ENCODE assay signal across 15 cellular contexts in the genomic region with DNA sequence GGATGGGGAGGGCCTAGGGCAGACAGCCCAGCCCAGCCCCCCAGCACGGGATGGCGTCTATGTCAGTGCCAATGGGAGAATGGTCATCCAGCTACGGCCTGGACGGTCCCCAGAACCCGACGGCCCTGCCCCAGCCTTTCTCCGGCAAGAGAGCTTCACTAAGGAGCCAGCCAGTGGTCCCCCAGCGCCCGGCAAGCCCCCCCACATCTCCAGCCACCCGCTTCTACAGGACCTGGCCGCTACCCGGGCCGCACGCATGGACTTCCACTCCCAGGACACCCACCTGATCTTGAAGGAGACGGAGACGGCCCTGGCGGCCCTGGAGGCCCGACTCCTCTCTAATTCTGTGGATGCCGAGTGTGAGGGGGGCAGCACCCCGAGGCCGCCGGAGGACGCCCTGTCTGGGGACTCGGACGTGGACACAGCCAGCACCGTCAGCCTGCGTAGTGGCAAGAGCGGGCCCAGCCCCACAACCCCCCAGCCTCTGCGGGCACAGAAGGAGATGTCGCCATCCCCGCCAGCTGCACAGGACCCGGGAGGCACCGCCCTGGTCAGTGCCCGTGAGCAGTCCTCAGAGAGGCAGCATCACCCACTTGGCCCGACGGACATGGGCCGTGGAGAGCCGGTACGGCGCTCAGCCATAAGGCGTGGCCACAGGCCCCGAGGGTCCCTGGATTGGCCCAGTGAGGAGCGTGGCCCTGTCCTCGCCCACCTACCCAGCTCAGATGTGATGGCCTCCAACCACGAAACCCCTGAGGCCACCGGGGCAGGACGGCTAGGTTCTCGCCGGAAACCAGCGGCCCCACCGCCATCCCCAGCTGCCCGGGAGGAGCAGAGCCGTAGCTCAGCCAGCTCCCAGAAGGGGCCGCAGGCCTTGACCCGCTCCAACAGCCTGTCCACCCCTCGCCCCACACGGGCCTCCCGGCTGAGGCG. TPM values are rescaled to one million over a fixed set of nuclear protein-coding genes. Genes with fewer than 3 reads are reported as not detected.
DNase-seq lines count a peak whose midpoint lies in the region; FAIRE-seq and TF ChIP-seq lines count a peak whose summit lies in the region.
"Had no signal": no experiment of that assay in that cellular context is flagged by ENCODE, and none has a peak within 500 bp of the region (broad histone marks: within the 10 kb centered on the region; RNA-seq: fewer than 3 reads in every experiment).

No MANE protein-coding gene starts in this region.

- peaks cover 10% of the 10 kb centered on the region for H3K4me1 Mint-ChIP-seq in nephron progenitor cell

- no peak overlapping the region for H3K4me3 ChIP-seq in BE2C (ENCODE audit: low read depth, low read length)
- no peak overlapping the region for H3K4me3 ChIP-seq in GM06990 (replicated peaks; ENCODE audit: low read depth, low read length)
- no peak overlapping the region for H3K4me3 ChIP-seq in endothelial cell of umbilical vein (replicated peaks in 1 of 3; ENCODE audit: insufficient read depth in 1 of 3, low read depth in 1 of 3, low read length in 3 of 3)
- H3K4me3 ChIP-seq in trophoblast cell (ENCODE audit: low read depth, low read length) = no peak overlapping the region
- H3K4me3 ChIP-seq: esophagus muscularis mucosa, SK-N-MC, skin epidermis, suprapubic skin had no signal

- H3K27me3 ChIP-seq in BE2C (no peaks in the 10 kb centered on the region), GM06990 (replicated peaks; ENCODE audit: control insufficient read depth, insufficient read depth, low read length) (no peaks in the 10 kb centered on the region; the same call in 1 of the 2 replicates), endothelial cell of umbilical vein (ENCODE audit: control insufficient read depth in 2 of 2, insufficient read depth in 2 of 2, low read length in 2 of 2) (no peaks in the 10 kb centered on the region), trophoblast cell (ENCODE audit: insufficient read depth, low read length) (no peaks in the 10 kb centered on the region)
- H3K27me3 ChIP-seq: esophagus muscularis mucosa, suprapubic skin had no signal

- FAIRE-seq in endothelial cell of umbilical vein (lab: Jason Lieb, UNC) = no peak

- H2AK5ac ChIP-seq in trophoblast cell (ENCODE audit: low read length) = no peak overlapping the region

- H2BK120ac ChIP-seq in trophoblast cell (ENCODE audit: insufficient read depth, low read length, poor library complexity) = no peak overlapping the region

- H3K4me3 Mint-ChIP-seq in nephron progenitor cell = no peak overlapping the region

- DNase-seq in BE2C (peak; percentile 11), GM06990 (ENCODE audit: extremely low read depth, insufficient read length) (peak; percentile 6), endothelial cell of umbilical vein (ENCODE audit: low read depth, low spot score) (no peak), trophoblast cell (no peak), CD1c-positive myeloid dendritic cell (ENCODE audit: extremely low spot score) (no peak), NOMO-1 (lab: John Stamatoyannopoulos, UW; ENCODE audit: unreplicated experiment in 2 of 2) (no peak), nephron progenitor cell (no peak)
- DNase-seq: MM.1S, NCI-H146, NCI-H2171 treated with DMSO at 0.1 percent for 48 hours had no signal

- no peak overlapping the region for H3K27ac Mint-ChIP-seq in nephron progenitor cell

- no peak for TF ChIP-seq POLR2A in endothelial cell of umbilical vein (IDR thresholded peaks at IDR 0.05; ENCODE audit: low read depth, low read length)

- H3K9me3 ChIP-seq in BE2C (no peaks in the 10 kb centered on the region), endothelial cell of umbilical vein (replicated peaks; ENCODE audit: control insufficient read depth, insufficient read depth, low read length) (no peaks in the 10 kb centered on the region), trophoblast cell (ENCODE audit: insufficient read depth, low read depth, low read length) (peaks cover 2% of the 10 kb centered on the region)
- H3K9me3 ChIP-seq: esophagus muscularis mucosa, suprapubic skin had no signal

- no peak overlapping the region for H4K8ac ChIP-seq in trophoblast cell (ENCODE audit: low read depth, low read length)

- H2BK12ac ChIP-seq in trophoblast cell (ENCODE audit: low read length) = no peak overlapping the region

- H3K27ac ChIP-seq in endothelial cell of umbilical vein (ENCODE audit: insufficient read depth, low read depth, low read length) (no peak overlapping the region), trophoblast cell (ENCODE audit: low read depth, low read length) (no peak overlapping the region)
- H3K27ac ChIP-seq: esophagus muscularis mucosa, SK-N-MC, skin epidermis, suprapubic skin had no signal

- H3K4me2 ChIP-seq in endothelial cell of umbilical vein (ENCODE audit: insufficient read depth, low read length) (no peak overlapping the region), trophoblast cell (ENCODE audit: low read length) (no peak overlapping the region)

- H2BK5ac ChIP-seq in trophoblast cell (ENCODE audit: low read depth, low read length, poor library complexity) = no peak overlapping the region

- H3K79me1 ChIP-seq in trophoblast cell (ENCODE audit: low read length) = no peaks in the 10 kb centered on the region

- H3K18ac ChIP-seq in trophoblast cell (ENCODE audit: low read length) = no peak overlapping the region

- H4K91ac ChIP-seq in trophoblast cell (ENCODE audit: low read depth, low read length) = no peak overlapping the region

- H3K4ac ChIP-seq in trophoblast cell (ENCODE audit: low read depth, low read length) = no peak overlapping the region

- CTCF ChIA-PET in endothelial cell of umbilical vein (lab: Charles Lee) = no interaction called here

- no peaks in the 10 kb centered on the region for H3K27me3 Mint-ChIP-seq in nephron progenitor cell (ENCODE audit: low read depth, poor library complexity)

- H4K20me1 ChIP-seq in endothelial cell of umbilical vein (replicated peaks; ENCODE audit: control insufficient read depth, extremely low read depth, insufficient read depth, low read length) = no peaks in the 10 kb centered on the region

- H3K36me3 ChIP-seq in BE2C (no peaks in the 10 kb centered on the region), GM06990 (ENCODE audit: control insufficient read depth, insufficient read depth, low read length) (no peaks in the 10 kb centered on the region), endothelial cell of umbilical vein (ENCODE audit: control insufficient read depth in 2 of 2, extremely low read depth in 1 of 2, insufficient read depth in 2 of 2, low read length in 2 of 2) (peaks cover 3 to 22% of the 10 kb centered on the region in 2 experiments), trophoblast cell (ENCODE audit: control insufficient read depth in 1 of 2, insufficient read depth in 2 of 2, low read length in 2 of 2) (peaks cover 62 to 64% of the 10 kb centered on the region in 2 experiments)

- BruUV-seq in endothelial cell of umbilical vein (replicated peaks; lab: Mats Ljungman, UMichigan) = TSS peak; percentile 43

- H3K79me2 ChIP-seq in endothelial cell of umbilical vein (ENCODE audit: control insufficient read depth, insufficient read depth, low read length) (no peaks in the 10 kb centered on the region), trophoblast cell (ENCODE audit: control insufficient read depth, insufficient read depth, low read length, poor library complexity) (no peaks in the 10 kb centered on the region)

- peaks cover 9% of the 10 kb centered on the region for H3K4me1 ChIP-seq in BE2C
- H3K4me1 ChIP-seq in endothelial cell of umbilical vein (ENCODE audit: control insufficient read depth, extremely low read depth, insufficient read depth, low read length) = no peaks in the 10 kb centered on the region
- H3K4me1 ChIP-seq in trophoblast cell (ENCODE audit: control insufficient read depth in 1 of 2, insufficient read depth in 2 of 2, low read length in 2 of 2) = peaks cover 0 to 3% of the 10 kb centered on the region in 2 experiments
- H3K4me1 ChIP-seq: esophagus muscularis mucosa had no signal

- peak overlapping the region; percentile 32 for H4K12ac ChIP-seq in trophoblast cell (ENCODE audit: low read depth, low read length)

- intact Hi-C loops in endothelial cell of umbilical vein (cut with micrococcal nuclease) = no loop called here

- POLR2A ChIA-PET in endothelial cell of umbilical vein (lab: Charles Lee) = no interaction called here

- H2AFZ ChIP-seq in endothelial cell of umbilical vein (ENCODE audit: low read depth, low read length) (no peak overlapping the region), trophoblast cell (ENCODE audit: insufficient read depth, low read length, poor library complexity) (no peak overlapping the region)

- no peaks in the 10 kb centered on the region for H3K9me1 ChIP-seq in endothelial cell of umbilical vein (replicated peaks; ENCODE audit: control insufficient read depth, extremely low read depth, insufficient read depth, low read length)

- H3K23ac ChIP-seq in trophoblast cell (ENCODE audit: low read length) = no peak overlapping the region

- no CpG with 5 or more reads among the region's 59 CpGs for WGBS in trophoblast cell (ENCODE audit: extremely low coverage, insufficient coverage, insufficient read length)

- no peak for TF ChIP-seq CTCF in BE2C (IDR thresholded peaks at IDR 0.05; ENCODE audit: low read depth, low read length)
- no peak for TF ChIP-seq CTCF in GM06990 (IDR thresholded peaks at IDR 0.05; ENCODE audit: insufficient read depth, low read length, poor library complexity, severe bottlenecking)
- TF ChIP-seq CTCF in endothelial cell of umbilical vein (IDR thresholded peaks at IDR 0.05; ENCODE audit: extremely low read depth in 1 of 2, insufficient read depth in 1 of 2, low read depth in 1 of 2, low read length in 2 of 2) = no peak
- no peak for TF ChIP-seq CTCF in nephron progenitor cell (IDR thresholded peaks at IDR 0.05)

- no peaks in the 10 kb centered on the region for H3K36me3 Mint-ChIP-seq in nephron progenitor cell (ENCODE audit: low read depth)

- dilution Hi-C loops in endothelial cell of umbilical vein (cut with MboI; ENCODE audit: extremely low pct_ligation_motif_present, low sequenced_read_pairs) = no loop called here

- no peak overlapping the region for H3K14ac ChIP-seq in trophoblast cell (ENCODE audit: low read length)

- H3K9ac ChIP-seq in endothelial cell of umbilical vein (replicated peaks; ENCODE audit: extremely low read depth, insufficient read depth, low read length) (no peak overlapping the region), trophoblast cell (ENCODE audit: low read length) (no peak overlapping the region)

- no peaks in the 10 kb centered on the region for H3K9me3 Mint-ChIP-seq in nephron progenitor cell

RNA-seq across cellular contexts. Expression of gene CEP170B, which starts 21.9 kb away (rescaled TPM):
- polyA plus RNA-seq in BE2C (2012; ENCODE audit: insufficient read depth, insufficient read length, low read depth) = 3.4 TPM
- total RNA-seq in endothelial cell of umbilical vein = 35.0 and 38.6 TPM in 2 replicates
- polyA plus RNA-seq in endothelial cell of umbilical vein = 13.9 and 16.7 TPM in 2 replicates
- polyA plus RNA-seq in endothelial cell of umbilical vein (2011; cell fraction: cytosol; rRNA removed) = 8.4 and 12.7 TPM in 2 replicates
- 48.5 and 49.5 TPM in 2 replicates for polyA plus RNA-seq in endothelial cell of umbilical vein (2011; cell fraction: nucleus; rRNA removed)
- 17.7 and 23.4 TPM in 2 replicates for polyA plus RNA-seq in endothelial cell of umbilical vein (2012)
- polyA minus RNA-seq in endothelial cell of umbilical vein = 8.0 and 9.5 TPM in 2 replicates
- polyA minus RNA-seq in endothelial cell of umbilical vein (2011; cell fraction: cytosol; rRNA and poly(A)+ RNA removed) = 9.2 TPM
- polyA minus RNA-seq in endothelial cell of umbilical vein (2011; cell fraction: nucleus; rRNA and poly(A)+ RNA removed) = 8.2 and 15.8 TPM in 2 replicates
- polyA plus RNA-seq in trophoblast cell (2013) = 34.1 and 36.0 TPM in 2 replicates

RNA-seq across cellular contexts. Expression of gene PLD4, which starts 37.7 kb away (rescaled TPM):
- polyA plus RNA-seq in BE2C (2012; ENCODE audit: insufficient read depth, insufficient read length, low read depth) = 1.9 TPM
- 0.05 and 0.11 TPM in 2 replicates for total RNA-seq in endothelial cell of umbilical vein
- 0.01 and 0.03 TPM in 2 replicates for polyA plus RNA-seq in endothelial cell of umbilical vein
- polyA plus RNA-seq in endothelial cell of umbilical vein (2011; cell fraction: cytosol; rRNA removed) = 0.01 TPM in 1 of 2 replicates, not detected in the other
- polyA plus RNA-seq in endothelial cell of umbilical vein (2011; cell fraction: nucleus; rRNA removed) = 0.11 and 0.18 TPM in 2 replicates
- polyA plus RNA-seq in endothelial cell of umbilical vein (2012) = not detected in 2 replicates
- polyA minus RNA-seq in endothelial cell of umbilical vein = 0.11 and 0.15 TPM in 2 replicates
- polyA minus RNA-seq in endothelial cell of umbilical vein (2011; cell fraction: cytosol; rRNA and poly(A)+ RNA removed) = not detected
- 0.14 TPM in 1 of 2 replicates, not detected in the other for polyA minus RNA-seq in endothelial cell of umbilical vein (2011; cell fraction: nucleus; rRNA and poly(A)+ RNA removed)
- 0.04 and 0.08 TPM in 2 replicates for polyA plus RNA-seq in trophoblast cell (2013)
- total RNA-seq: left lobe of liver had no signal

Comparison
In these comparisons a context has a peak if more than half of its experiments do, and no peak if none do; other contexts are left out.
1. DNase-seq: peak in BE2C (single experiment) and GM06990 (single experiment); none in endothelial cell of umbilical vein (single experiment), trophoblast cell (0 of 2), CD1c-positive myeloid dendritic cell (single experiment), NOMO-1 (0 of 2) and nephron progenitor cell (single experiment).